8 cellular contexts compared by ENCODE assay signal in the genomic region with DNA sequence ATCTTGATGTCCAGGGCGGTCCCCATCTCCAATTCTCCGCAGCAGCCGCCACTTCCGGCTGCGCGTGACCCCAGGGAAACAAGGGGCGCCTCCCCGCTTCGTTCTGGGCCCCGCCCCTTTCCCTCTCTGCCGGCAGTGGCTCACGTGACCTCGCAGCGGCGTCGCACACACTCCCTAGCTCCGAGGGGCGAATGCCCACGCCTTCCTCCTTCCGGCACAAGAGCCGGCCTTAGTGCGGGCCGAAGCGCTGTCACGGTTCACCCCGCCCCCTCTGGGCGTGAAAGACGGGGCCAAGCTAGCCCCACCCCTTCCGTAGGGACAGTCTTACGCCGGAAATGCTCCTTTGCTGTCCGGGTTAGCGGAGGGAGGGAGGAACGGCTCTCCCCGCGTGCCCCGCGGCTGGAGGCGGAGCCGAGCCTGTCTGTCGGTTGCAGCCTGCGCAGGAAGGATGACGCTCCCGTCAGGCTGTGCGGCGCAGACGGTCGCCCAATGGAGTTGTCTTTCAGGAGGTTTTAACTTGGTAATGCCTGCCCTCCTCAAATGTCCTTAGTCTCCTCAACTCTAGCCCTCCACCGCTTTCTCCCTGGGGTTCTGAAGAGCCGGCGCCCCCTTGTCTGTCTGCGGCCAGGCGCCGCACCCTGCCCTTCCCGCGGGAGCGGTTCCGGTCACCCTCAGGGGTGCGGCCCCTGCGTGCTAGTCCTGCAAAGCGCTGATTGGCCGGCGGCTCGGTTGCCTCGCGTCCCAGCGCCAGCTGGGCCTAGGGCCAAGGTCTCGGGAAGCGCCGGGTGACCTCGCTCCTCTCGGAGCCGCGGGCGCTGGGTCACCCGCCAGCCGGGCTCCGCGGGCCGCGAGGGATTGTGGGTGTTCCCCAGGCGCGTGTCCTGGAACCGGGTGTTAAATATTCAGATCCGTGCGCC. TPM values are rescaled to one million over a fixed set of nuclear protein-coding genes. Genes with fewer than 3 reads are reported as not detected.
DNase-seq lines count a peak whose midpoint lies in the region; ATAC-seq and TF ChIP-seq lines count a peak whose summit lies in the region.

A gene (minus strand): TSS at position 66 of the 917 bp plus-strand sequence. CDS start 40 bp downstream, at position 26.

- peak; percentile 81 to 82 for TF ChIP-seq POLR2A in Peyer's patch (IDR thresholded peaks at IDR 0.05)

- H3K4me3 ChIP-seq in KMS-11 (IDR thresholded peaks at IDR 0.05; ENCODE audit: insufficient read depth, low read depth, low read length), result peak within 1 kb of the TSS; percentile 48
- H3K4me3 ChIP-seq in Peyer's patch, result peak within 1 kb of the TSS; percentile 72 to 80 (median 76)
- H3K4me3 ChIP-seq in muscle layer of colon (ENCODE audit: low read depth in 1 of 2, low read length in 2 of 2), result peak within 1 kb of the TSS; percentile 63 to 82

- peak; percentile 92 for DNase-seq in DMS53 treated with DMSO at 0.1 percent for 48 hours (lab: John Stamatoyannopoulos, UW; ENCODE audit: unreplicated experiment)
- peak; percentile 98 to 100 (median 99) for DNase-seq in Peyer's patch
- DNase-seq in activated T-cell treated with anti-CD3 and anti-CD28 coated beads, Interleukin-2, amount 50 U/mL, for 48 hours, result peak; percentile 99
- DNase-seq in stimulated activated CD8-positive, alpha-beta memory T cell treated with anti-CD3 and anti-CD28 coated beads, Interleukin-7, amount 100 ng/mL, for 24 hours (ENCODE audit: low read depth), result peak; percentile 96

- H3K36me3 ChIP-seq in KMS-11 (ENCODE audit: insufficient read depth) (no peaks in the 10 kb centered on the region), Peyer's patch (no peaks in the 10 kb centered on the region), muscle layer of colon (ENCODE audit: insufficient read depth, low read length) (no peaks in the 10 kb centered on the region)

- peaks cover 11% of the 10 kb centered on the region for H3K4me1 ChIP-seq in KMS-11 (ENCODE audit: low read depth, poor library complexity, severe bottlenecking)
- H3K4me1 ChIP-seq in Peyer's patch, result peaks cover 0 to 10% (median 3%) of the 10 kb centered on the region in 4 donors
- peaks cover 14% of the 10 kb centered on the region for H3K4me1 ChIP-seq in muscle layer of colon (ENCODE audit: insufficient read depth, low read length)

- ATAC-seq in GM21737 (IDR thresholded peaks at IDR 0.05; ENCODE audit: unreplicated experiment) (peak; percentile 93), esophagus mucosa (peak; percentile 93)

- H3K4me2 ChIP-seq in KMS-11, result peak within 1 kb of the TSS; percentile 75

- H4K20me1 ChIP-seq in KMS-11 (ENCODE audit: insufficient read depth), result no peaks in the 10 kb centered on the region

- TF ChIP-seq CTCF in KMS-11 (conservative IDR thresholded peaks at IDR 0.05; ENCODE audit: low read depth, low read length) (no peak), Peyer's patch (IDR thresholded peaks at IDR 0.05) (no peak)

- H3K9ac ChIP-seq in KMS-11 (peak within 1 kb of the TSS; percentile 97), muscle layer of colon (ENCODE audit: low read length) (peak within 1 kb of the TSS; percentile 77)

- H3K9me3 ChIP-seq in Peyer's patch (no peaks in the 10 kb centered on the region), muscle layer of colon (ENCODE audit: low read length) (no peaks in the 10 kb centered on the region)

- no peaks in the 10 kb centered on the region for H3K27me3 ChIP-seq in KMS-11 (ENCODE audit: insufficient read depth, low read depth)
- no peaks in the 10 kb centered on the region for H3K27me3 ChIP-seq in Peyer's patch
- no peaks in the 10 kb centered on the region for H3K27me3 ChIP-seq in muscle layer of colon (ENCODE audit: control insufficient read depth in 1 of 2, insufficient read depth in 2 of 2, low read length in 2 of 2)

- H3K27ac ChIP-seq in KMS-11 (peak within 1 kb of the TSS; percentile 97), Peyer's patch (peak within 1 kb of the TSS; percentile 97 to 99 (median 98)), muscle layer of colon (ENCODE audit: low read depth, low read length) (peak within 1 kb of the TSS; percentile 93)

- H2AFZ ChIP-seq in KMS-11 (ENCODE audit: low read depth), result peak within 1 kb of the TSS; percentile 89

- peaks cover 32% of the 10 kb centered on the region; the same call in 1 of the 2 replicates for H3K79me2 ChIP-seq in KMS-11 (ENCODE audit: insufficient read depth, low read depth)

RNA-seq across cellular contexts. Expression of the gene that starts here (rescaled TPM):
- total RNA-seq in Peyer's patch (10 to 100 TPM; 62.7 to 79.8 (median 76.4) TPM), esophagus mucosa (36.7 TPM)

Comparison
In these comparisons a context has a peak if more than half of its experiments do, and no peak if none do; other contexts are left out.
1. Peak in every context shown above with its lines: DNase-seq, ATAC-seq, H3K4me3 ChIP-seq and H3K27ac ChIP-seq.